Comparison of ENCODE assay signal across 8 cellular contexts in the genomic region with DNA sequence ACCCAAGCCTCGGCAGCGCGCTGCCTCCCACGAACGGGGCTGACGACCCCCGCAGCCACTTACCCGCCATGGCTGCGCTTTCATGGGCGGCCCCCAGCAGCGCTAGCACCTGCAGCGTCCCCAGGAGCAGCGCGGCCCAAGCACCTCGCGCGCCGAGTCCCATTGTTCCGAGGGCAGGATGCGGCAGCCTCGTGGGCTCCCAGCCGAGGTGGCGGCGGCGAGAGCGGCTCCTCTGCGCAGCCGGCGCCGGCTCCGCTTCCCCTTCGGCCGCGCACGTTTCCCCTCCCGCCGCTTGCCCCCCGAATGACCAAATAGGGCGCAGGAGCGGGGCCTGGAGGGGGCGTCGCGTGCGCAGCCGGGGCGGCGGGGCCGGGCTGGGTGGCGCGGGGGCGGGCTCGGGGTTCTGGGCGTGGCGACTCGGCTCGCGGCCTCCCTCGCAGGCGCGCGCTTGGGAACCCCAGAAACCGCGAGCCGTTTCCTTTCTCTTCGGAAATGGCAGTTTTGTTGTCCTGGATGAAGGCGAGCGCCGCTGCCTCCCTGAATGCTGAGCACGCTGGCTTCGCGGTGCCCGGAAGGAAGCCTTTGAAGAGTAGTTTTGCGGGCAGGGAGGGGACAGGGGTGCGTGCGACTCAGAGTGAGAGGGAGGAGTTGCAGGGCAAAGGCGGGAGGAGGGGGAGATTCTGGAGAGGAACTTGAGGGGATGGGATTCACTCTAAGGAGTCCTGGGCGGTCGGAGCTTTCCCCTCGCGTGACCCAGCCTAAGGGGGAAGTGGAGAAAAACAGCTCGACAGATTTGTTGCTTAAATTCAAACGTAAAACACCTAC. TPM values are rescaled to one million over a fixed set of nuclear protein-coding genes. Genes with fewer than 3 reads are reported as not detected.
DNase-seq lines count a peak whose midpoint lies in the region; ATAC-seq and TF ChIP-seq lines count a peak whose summit lies in the region.

A gene with protein sequence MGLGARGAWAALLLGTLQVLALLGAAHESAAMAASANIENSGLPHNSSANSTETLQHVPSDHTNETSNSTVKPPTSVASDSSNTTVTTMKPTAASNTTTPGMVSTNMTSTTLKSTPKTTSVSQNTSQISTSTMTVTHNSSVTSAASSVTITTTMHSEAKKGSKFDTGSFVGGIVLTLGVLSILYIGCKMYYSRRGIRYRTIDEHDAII (minus strand): TSS at position 305 of the 825 bp plus-strand sequence. CDS start 142 bp downstream, at position 163.

- no peaks in the 10 kb centered on the region for H3K27me3 ChIP-seq in AG04450 (ENCODE audit: control insufficient read depth, insufficient read depth, low read length)
- no peaks in the 10 kb centered on the region for H3K27me3 ChIP-seq in colonic mucosa

- H3K36me3 ChIP-seq in colonic mucosa: no peaks in the 10 kb centered on the region

- ATAC-seq in GM18868 (IDR thresholded peaks at IDR 0.05; ENCODE audit: unreplicated experiment) (peak; percentile 66), HG03103 (IDR thresholded peaks at IDR 0.05; ENCODE audit: low read depth, unreplicated experiment) (peak; percentile 56), left colon (peak; percentile 67)

- intact Hi-C loops in colonic mucosa (cut with DNase I): no loop called here
- intact Hi-C loops in left colon (cut with DNase I, micrococcal nuclease): no loop called here

- POLR2A ChIA-PET in AG04450 (lab: Yijun Ruan, JAX): interaction anchor here (0.6 kb wide), 1 partner anchor 51 kb away, joined by 3 read pairs; no protein-coding TSS in a partner anchor

- DNase-seq in AG04450 (ENCODE audit: low read depth, low spot score) (no peak), NCI-H446 treated with DMSO at 0.1 percent for 48 hours (lab: John Stamatoyannopoulos, UW) (peak; percentile 71), colonic mucosa (peak; percentile 87), left colon (peak; percentile 79 to 89)
- peak; percentile 91 for DNase-seq in activated CD4-positive, alpha-beta T cell treated with anti-CD3 and anti-CD28 coated beads for 48 hours
- peak; percentile 86 to 92 for DNase-seq in stimulated activated CD4-positive, alpha-beta T cell treated with anti-CD3 and anti-CD28 coated beads, Interleukin-2, amount 100 ng/mL, for 24 hours

- peak within 1 kb of the TSS; percentile 84 to 93 for H3K9ac ChIP-seq in colonic mucosa (ENCODE audit: low read depth in 2 of 2, low read length in 2 of 2)

- peak within 1 kb of the TSS; percentile 85 for H3K27ac ChIP-seq in AG04450 (ENCODE audit: low read depth, low read length)
- peak within 1 kb of the TSS; percentile 94 for H3K27ac ChIP-seq in colonic mucosa

- no peak for TF ChIP-seq CTCF in AG04450 (IDR thresholded peaks at IDR 0.05; ENCODE audit: low read depth, low read length)
- no peak for TF ChIP-seq CTCF in colonic mucosa (IDR thresholded peaks at IDR 0.05)

- CTCF ChIA-PET in AG04450 (lab: Charles Lee): interaction anchor here (0.5 to 1.1 kb wide), 3 partner anchors 25 to 43 kb away, joined by 3 read pairs; no protein-coding TSS in a partner anchor

- H3K9me3 ChIP-seq in AG04450 (ENCODE audit: control insufficient read depth, insufficient read depth, low read length): no peaks in the 10 kb centered on the region; the same call in 1 of the 2 replicates
- H3K9me3 ChIP-seq in colonic mucosa: no peaks in the 10 kb centered on the region

- H3K4me1 ChIP-seq in colonic mucosa: no peaks in the 10 kb centered on the region

- H3K4me3 ChIP-seq in AG04450 (ENCODE audit: low read depth, low read length) (peak within 1 kb of the TSS; percentile 89), colonic mucosa (peak within 1 kb of the TSS; percentile 69)

RNA-seq across cellular contexts. Expression of the gene that starts here (rescaled TPM):
- 287 and 434 TPM in 2 replicates for polyA plus RNA-seq in AG04450 (2011; rRNA removed)
- 170 and 312 TPM in 2 replicates for polyA minus RNA-seq in AG04450 (2011; rRNA and poly(A)+ RNA removed)
- total RNA-seq in colonic mucosa: 100 to 1,000 TPM; 126 to 175 TPM
- 100 to 1,000 TPM; 105 to 114 TPM for total RNA-seq in left colon
